2 cellular contexts compared by ENCODE assay signal in genomic region chr11:19698493-19699292, GRCh38.
TF ChIP-seq lines count a peak whose summit lies in the region.

No MANE protein-coding gene starts in this region.

TF ChIP-seq in A549, 52 proteins besides CTCF, POLR2A, EP300 and RAD21:
- TF ChIP-seq ZNF302 (CRISPR knock-in tag; IDR thresholded peaks at IDR 0.05) = no peak
- no peak for TF ChIP-seq KDM5A (IDR thresholded peaks at IDR 0.05)
- no peak for TF ChIP-seq KDM1A (IDR thresholded peaks at IDR 0.05; ENCODE audit: low read depth)

TF ChIP-seq in liver, 16 proteins besides CTCF, POLR2A, EP300 and RAD21:
- TF ChIP-seq FOXA2 (IDR thresholded peaks at IDR 0.05) = peak; percentile 61
- TF ChIP-seq TAF1 (conservative IDR thresholded peaks at IDR 0.05) = no peak
- TF ChIP-seq ATF3 (IDR thresholded peaks at IDR 0.05) = peak; percentile 69
- peak; percentile 98 for TF ChIP-seq SP1 (IDR thresholded peaks at IDR 0.05)
- peak; percentile 93 for TF ChIP-seq ZBTB33 (IDR thresholded peaks at IDR 0.05)
- peak; percentile 87 to 93 for TF ChIP-seq HNF4A (conservative IDR thresholded peaks at IDR 0.05)
- TF ChIP-seq EGR1 (IDR thresholded peaks at IDR 0.05; ENCODE audit: low read depth in 2 of 2) = no peak
- peak; percentile 72 for TF ChIP-seq REST (IDR thresholded peaks at IDR 0.05)
- peak; percentile 48 for TF ChIP-seq YY1 (IDR thresholded peaks at IDR 0.05)
- peak; percentile 83 to 86 for TF ChIP-seq JUND (IDR thresholded peaks at IDR 0.05)
- TF ChIP-seq GABPA (IDR thresholded peaks at IDR 0.05 in 1 of 2, conservative IDR thresholded peaks at IDR 0.05 in 1 of 2) = peak in 1 of 2 donors; percentile 59
- peak; percentile 86 for TF ChIP-seq MAX (IDR thresholded peaks at IDR 0.05)
- TF ChIP-seq HNF4G (IDR thresholded peaks at IDR 0.05) = peak; percentile 69
- TF ChIP-seq RXRA (IDR thresholded peaks at IDR 0.05) = peak; percentile 99
- TF ChIP-seq FOXA1 (IDR thresholded peaks at IDR 0.05) = peak; percentile 28
- TF ChIP-seq NR2F2 (IDR thresholded peaks at IDR 0.05) = no peak
TF ChIP-seq in liver: peak in this region for 13.
